ENCODE assay signal across 11 cellular contexts in the genomic region with DNA sequence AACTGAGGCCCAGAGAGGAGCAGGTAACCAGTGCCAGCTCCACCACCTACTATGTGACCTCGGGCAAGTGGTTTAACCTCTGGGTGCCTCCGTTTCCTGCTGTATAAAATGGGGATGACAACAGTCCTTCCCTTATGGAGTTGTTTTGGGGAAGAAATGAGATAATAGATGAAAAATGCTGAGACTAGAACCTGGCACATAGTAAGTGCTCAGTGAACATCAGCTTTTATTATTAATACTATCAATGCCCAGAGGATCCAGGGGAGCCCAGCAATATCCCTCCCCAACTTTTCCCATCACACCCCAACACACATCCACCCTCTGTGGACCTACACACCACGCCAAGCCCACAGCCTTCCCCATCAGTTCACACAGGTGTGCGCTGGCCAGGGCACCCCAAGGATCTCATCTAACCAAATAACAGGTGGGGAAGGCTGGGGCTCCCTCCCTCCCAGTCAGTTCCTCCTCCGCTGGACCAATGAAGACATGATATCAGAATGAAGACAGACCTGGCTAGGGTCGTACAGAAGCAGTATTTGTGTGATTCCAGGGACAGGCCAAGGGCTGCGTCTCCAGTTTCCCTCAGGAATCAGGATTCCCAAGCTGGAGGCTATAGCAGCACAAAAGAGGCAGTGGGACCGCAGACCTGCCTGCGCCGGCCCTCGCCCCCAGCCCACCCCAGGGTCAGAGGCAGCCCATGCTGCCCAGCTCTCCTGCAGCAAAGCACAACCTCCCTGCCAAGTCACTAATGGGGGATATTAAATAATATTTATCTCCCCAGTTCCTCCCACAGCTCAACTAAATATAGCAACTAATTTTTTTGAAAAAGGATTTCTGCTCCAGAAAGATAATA. TPM values are rescaled to one million over a fixed set of nuclear protein-coding genes. Genes with fewer than 3 reads are reported as not detected.
DNase-seq lines count a peak whose midpoint lies in the region; ATAC-seq and TF ChIP-seq lines count a peak whose summit lies in the region.
"Had no signal": no experiment of that assay in that cellular context is flagged by ENCODE, and none has a peak within 500 bp of the region (broad histone marks: within the 10 kb centered on the region; RNA-seq: fewer than 3 reads in every experiment).

No MANE protein-coding gene starts in this region.

- H3K4me3 ChIP-seq in CD8-positive, alpha-beta memory T cell (ENCODE audit: low read length) = peak overlapping the region; percentile 92
- H3K4me3 ChIP-seq in HEK293 (ENCODE audit: low read depth, low read length) = no peak overlapping the region
- H3K4me3 ChIP-seq in mammary epithelial cell (replicated peaks in 1 of 3; ENCODE audit: insufficient read depth in 1 of 3, low read depth in 2 of 3, low read length in 3 of 3) = no peak overlapping the region
- no peak overlapping the region for H3K4me3 ChIP-seq in WERI-Rb-1 (ENCODE audit: low read depth, low read length)

- H3K79me2 ChIP-seq in mammary epithelial cell (ENCODE audit: insufficient read depth, low read length) = no peaks in the 10 kb centered on the region

- H2AFZ ChIP-seq in mammary epithelial cell (ENCODE audit: low read depth, low read length) = no peak overlapping the region

- POLR2A ChIA-PET in CD8-positive, alpha-beta memory T cell (lab: Charles Lee) = interaction anchor here (0.6 kb wide), 1 partner anchor 95 kb away, joined by 3 read pairs; no protein-coding TSS in a partner anchor
- POLR2A ChIA-PET in HEK293 (lab: Yijun Ruan, JAX) = no interaction called here

- H3K36me3 Mint-ChIP-seq in CD8-positive, alpha-beta memory T cell = peaks cover 0 to 32% (median 3%) of the 10 kb centered on the region in 3 donors
- no peaks in the 10 kb centered on the region for H3K36me3 Mint-ChIP-seq in activated naive CD8-positive, alpha-beta T cell treated with anti-CD3 and anti-CD28 coated beads, Interleukin-2, amount 50 U/mL, for 24 hours (ENCODE audit: low read depth)
- H3K36me3 Mint-ChIP-seq in natural killer cell = no peaks in the 10 kb centered on the region

- WGBS in mammary epithelial cell (ENCODE audit: low coverage, missing lambda C conversion rate) = 78% methylated on average over 11 of the region's 11 CpGs

- dilution Hi-C loops in mammary epithelial cell (cut with HindIII; ENCODE audit: low sequenced_read_pairs) = loop anchor here (10.0 kb wide), 1 partner anchor 198 kb away; no protein-coding TSS in a partner anchor

- peaks cover 60 to 72% (median 70%) of the 10 kb centered on the region in 3 donors for H3K4me1 Mint-ChIP-seq in CD8-positive, alpha-beta memory T cell
- peaks cover 65% of the 10 kb centered on the region for H3K4me1 Mint-ChIP-seq in activated naive CD8-positive, alpha-beta T cell treated with anti-CD3 and anti-CD28 coated beads, Interleukin-2, amount 50 U/mL, for 24 hours
- H3K4me1 Mint-ChIP-seq in natural killer cell = peaks cover 46 to 70% of the 10 kb centered on the region in 2 donors

- no peaks in the 10 kb centered on the region for H3K27me3 ChIP-seq in CD8-positive, alpha-beta memory T cell (ENCODE audit: insufficient read depth, low read length, poor library complexity, severe bottlenecking)
- H3K27me3 ChIP-seq in mammary epithelial cell (ENCODE audit: insufficient read depth, low read length) (peaks cover 19% of the 10 kb centered on the region), WERI-Rb-1 (ENCODE audit: insufficient read depth, low read depth, severe bottlenecking) (no peaks in the 10 kb centered on the region)
- H3K27me3 ChIP-seq: right lobe of liver had no signal

- no TSS peak for BruUV-seq in mammary epithelial cell (replicated peaks; lab: Mats Ljungman, UMichigan)

- DNase-seq in CD8-positive, alpha-beta memory T cell = no peak
- no peak for DNase-seq in activated naive CD8-positive, alpha-beta T cell treated with anti-CD3 and anti-CD28 coated beads, Interleukin-2, amount 50 U/mL, for 24 hours
- DNase-seq in natural killer cell = no peak
- DNase-seq in mammary epithelial cell = no peak
- DNase-seq in WERI-Rb-1 = no peak
- DNase-seq in NCI-H2196 treated with DMSO at 0.1 percent for 48 hours (lab: John Stamatoyannopoulos, UW; ENCODE audit: unreplicated experiment) = no peak
- DNase-seq: left ventricle myocardium superior, right lobe of liver, SHP77 treated with DMSO at 0.1 percent for 48 hours had no signal

- ATAC-seq in activated naive CD8-positive, alpha-beta T cell treated with anti-CD3 and anti-CD28 coated beads, Interleukin-2, amount 50 U/mL, for 24 hours = no peak
- no peak for ATAC-seq in natural killer cell
- ATAC-seq in GM21717 (IDR thresholded peaks at IDR 0.05; ENCODE audit: unreplicated experiment) = no peak
- ATAC-seq: left ventricle myocardium superior had no signal

- H3K27ac ChIP-seq in CD8-positive, alpha-beta memory T cell (ENCODE audit: low read depth, low read length) = peak overlapping the region; percentile 40
- H3K27ac ChIP-seq in HEK293 (ENCODE audit: extremely low read depth, low read depth, low read length) = no peak overlapping the region
- no peak overlapping the region for H3K27ac ChIP-seq in mammary epithelial cell (ENCODE audit: insufficient read depth, low read depth, low read length)
- H3K27ac ChIP-seq in WERI-Rb-1 = no peak overlapping the region
- H3K27ac ChIP-seq: right lobe of liver had no signal

- intact Hi-C loops in natural killer cell (cut with micrococcal nuclease) = loop anchor here (5.0 kb wide), 1 partner anchor 70 kb away; the partner anchor contains the start of gene CAMKK1
- intact Hi-C loops in mammary epithelial cell (cut with micrococcal nuclease) = no loop called here

- H4K20me1 ChIP-seq in mammary epithelial cell (ENCODE audit: insufficient read depth, low read length) = no peaks in the 10 kb centered on the region

- no peak overlapping the region for H3K4me2 ChIP-seq in mammary epithelial cell (ENCODE audit: insufficient read depth, low read depth, low read length)

- H3K36me3 ChIP-seq in CD8-positive, alpha-beta memory T cell (ENCODE audit: insufficient read depth, low read length) = peaks cover 5% of the 10 kb centered on the region
- H3K36me3 ChIP-seq in HEK293 (ENCODE audit: control insufficient read depth in 2 of 2, insufficient read depth in 1 of 2, low read length in 2 of 2) = no peaks in the 10 kb centered on the region
- no peaks in the 10 kb centered on the region for H3K36me3 ChIP-seq in mammary epithelial cell (ENCODE audit: insufficient read depth, low read length)
- H3K36me3 ChIP-seq in WERI-Rb-1 = no peaks in the 10 kb centered on the region
- H3K36me3 ChIP-seq: right lobe of liver had no signal

- no peaks in the 10 kb centered on the region for H3K9me3 ChIP-seq in CD8-positive, alpha-beta memory T cell (ENCODE audit: low read length)
- H3K9me3 ChIP-seq in HEK293 (ENCODE audit: control insufficient read depth, insufficient read depth, low read depth, low read length) (no peaks in the 10 kb centered on the region), mammary epithelial cell (replicated peaks; ENCODE audit: insufficient read depth, low read length) (no peaks in the 10 kb centered on the region), WERI-Rb-1 (ENCODE audit: severe bottlenecking) (no peaks in the 10 kb centered on the region)
- H3K9me3 ChIP-seq: right lobe of liver had no signal

- in situ Hi-C loops in mammary epithelial cell (cut with MboI; ENCODE audit: low sequenced_read_pairs in 2 of 2) = no loop called here

- TF ChIP-seq CTCF in HEK293 (tag by site-specific recombination; IDR thresholded peaks at IDR 0.05) (no peak), natural killer cell (IDR thresholded peaks at IDR 0.05) (no peak), mammary epithelial cell (conservative IDR thresholded peaks at IDR 0.05 in 1 of 2, IDR thresholded peaks at IDR 0.05 in 1 of 2; ENCODE audit: extremely low read depth in 1 of 2, insufficient read depth in 1 of 2, low read depth in 1 of 2, low read length in 2 of 2) (no peak), WERI-Rb-1 (IDR thresholded peaks at IDR 0.05; ENCODE audit: low read depth, low read length) (no peak)

- H3K9ac ChIP-seq in mammary epithelial cell (ENCODE audit: insufficient read depth, low read length) = no peak overlapping the region

- H3K27ac Mint-ChIP-seq in CD8-positive, alpha-beta memory T cell = peak overlapping the region; percentile 81 to 99 (median 92)
- H3K27ac Mint-ChIP-seq in activated naive CD8-positive, alpha-beta T cell treated with anti-CD3 and anti-CD28 coated beads, Interleukin-2, amount 50 U/mL, for 24 hours = peak overlapping the region; percentile 63
- peak overlapping the region; percentile 84 to 85 for H3K27ac Mint-ChIP-seq in natural killer cell

- peak overlapping the region; percentile 84 to 96 (median 91) for H3K4me3 Mint-ChIP-seq in CD8-positive, alpha-beta memory T cell
- H3K4me3 Mint-ChIP-seq in activated naive CD8-positive, alpha-beta T cell treated with anti-CD3 and anti-CD28 coated beads, Interleukin-2, amount 50 U/mL, for 24 hours = peak overlapping the region; percentile 84
- H3K4me3 Mint-ChIP-seq in natural killer cell = peak overlapping the region; percentile 88

- H3K9me3 Mint-ChIP-seq in CD8-positive, alpha-beta memory T cell = peaks cover 0 to 2% (median 0%) of the 10 kb centered on the region in 5 donors
- no peaks in the 10 kb centered on the region for H3K9me3 Mint-ChIP-seq in activated naive CD8-positive, alpha-beta T cell treated with anti-CD3 and anti-CD28 coated beads, Interleukin-2, amount 50 U/mL, for 24 hours
- no peaks in the 10 kb centered on the region for H3K9me3 Mint-ChIP-seq in natural killer cell

- H3K4me1 ChIP-seq in CD8-positive, alpha-beta memory T cell (ENCODE audit: insufficient read depth, low read length) = peaks cover 52% of the 10 kb centered on the region
- H3K4me1 ChIP-seq in HEK293 (ENCODE audit: control insufficient read depth, insufficient read depth, low read length) (peaks cover 14% of the 10 kb centered on the region), mammary epithelial cell (ENCODE audit: insufficient read depth, low read length) (peaks cover 4% of the 10 kb centered on the region)

- CTCF ChIA-PET in CD8-positive, alpha-beta memory T cell (lab: Charles Lee) = interaction anchor here (1.3 to 1.5 kb wide), 2 partner anchors 43 to 48 kb away, joined by 4 to 5 read pairs; no protein-coding TSS in a partner anchor
- CTCF ChIA-PET in HEK293 (lab: Yijun Ruan, JAX) (interaction anchor here (0.6 to 1.1 kb wide), 4 partner anchors 17 to 458 kb away, joined by 3 to 4 read pairs (median 4); no protein-coding TSS in a partner anchor), mammary epithelial cell (lab: Charles Lee; ENCODE audit: low non-redundant PET) (interaction anchor here (0.6 kb wide), 1 partner anchor 117 kb away, joined by 7 read pairs; the partner anchor contains the start of gene NCBP3)

- H3K27me3 Mint-ChIP-seq in CD8-positive, alpha-beta memory T cell = no peaks in the 10 kb centered on the region
- H3K27me3 Mint-ChIP-seq in activated naive CD8-positive, alpha-beta T cell treated with anti-CD3 and anti-CD28 coated beads, Interleukin-2, amount 50 U/mL, for 24 hours = no peaks in the 10 kb centered on the region
- no peaks in the 10 kb centered on the region for H3K27me3 Mint-ChIP-seq in natural killer cell (ENCODE audit: low read depth in 2 of 2)

RNA-seq across cellular contexts. Expression of gene ATP2A3, which starts 1.8 kb away (rescaled TPM):
- total RNA-seq in CD8-positive, alpha-beta memory T cell = 100 to 1,000 TPM; 108 to 111 TPM
- 105 TPM for polyA plus RNA-seq in CD8-positive, alpha-beta memory T cell
- total RNA-seq in natural killer cell (100 to 1,000 TPM; 326 to 397 (median 377) TPM), mammary epithelial cell (under 1 TPM in 1 of 2 donors, not detected in 1; 0.19 TPM)
- polyA plus RNA-seq in mammary epithelial cell = not detected
- not detected for polyA minus RNA-seq in mammary epithelial cell

RNA-seq across cellular contexts. Expression of gene P2RX1, which starts 46.2 kb away (rescaled TPM):
- total RNA-seq in CD8-positive, alpha-beta memory T cell = under 1 TPM; 0.13 to 0.22 TPM
- not detected for polyA plus RNA-seq in CD8-positive, alpha-beta memory T cell
- total RNA-seq in natural killer cell (10 to 100 TPM in 2 of 3 donors, 1 to 10 TPM in 1; 2.3 to 15.3 (median 13.4) TPM), mammary epithelial cell (not detected)
- not detected for polyA plus RNA-seq in mammary epithelial cell
- polyA minus RNA-seq in mammary epithelial cell = not detected

Comparison
In these comparisons a context has a peak if more than half of its experiments do, and no peak if none do; other contexts are left out.
1. RNA of gene ATP2A3, which starts 1.8 kb away (total RNA-seq): 326 to 397 TPM in natural killer cell and 108 to 111 TPM in CD8-positive, alpha-beta memory T cell; 0.19 TPM in mammary epithelial cell; every median in the first group is over 10 times any median in the second.
2. Peak in every context shown above with its lines, with median percentiles within 50 percentile points of each other: H3K27ac Mint-ChIP-seq and H3K4me3 Mint-ChIP-seq.